1 cellular context compared by ENCODE assay signal in genomic region chr13:102707465-102707864, GRCh38.
TF ChIP-seq lines count a peak whose summit lies in the region.

No MANE protein-coding gene starts in this region.

TF ChIP-seq in IMR-90, 13 proteins besides CTCF, POLR2A, EP300 and RAD21:
- no peak for TF ChIP-seq MAFK (IDR thresholded peaks at IDR 0.05; ENCODE audit: low read depth, low read length)
- TF ChIP-seq CEBPB (IDR thresholded peaks at IDR 0.05; ENCODE audit: low read depth, low read length), result peak; percentile 33; the same call in 1 of the 2 replicates
- no peak for TF ChIP-seq ELK1 (IDR thresholded peaks at IDR 0.05; ENCODE audit: borderline replicate concordance, low read depth, low read length)
- no peak for TF ChIP-seq USF2 (IDR thresholded peaks at IDR 0.05; ENCODE audit: low read depth, low read length)
- TF ChIP-seq NFE2L2 (IDR thresholded peaks at IDR 0.05; ENCODE audit: low read depth, low read length), result no peak
- TF ChIP-seq FOS (IDR thresholded peaks at IDR 0.05; ENCODE audit: low read depth, low read length), result 0 out of 2 replicates have a peak, but pooled peaks have one; percentile 41
- no peak for TF ChIP-seq CHD1 (IDR thresholded peaks at IDR 0.05; ENCODE audit: low read depth, low read length)
- TF ChIP-seq BHLHE40 (IDR thresholded peaks at IDR 0.05; ENCODE audit: low read depth, low read length), result peak; percentile 78; the same call in 1 of the 2 replicates
- TF ChIP-seq SMC3 (IDR thresholded peaks at IDR 0.05; ENCODE audit: low read depth, low read length), result no peak
- TF ChIP-seq MAZ (IDR thresholded peaks at IDR 0.05; ENCODE audit: borderline replicate concordance, low read depth, low read length), result no peak
- TF ChIP-seq RFX5 (IDR thresholded peaks at IDR 0.05; ENCODE audit: low read depth, low read length), result no peak
- TF ChIP-seq MXI1 (IDR thresholded peaks at IDR 0.05; ENCODE audit: borderline replicate concordance, low read depth, low read length), result no peak
- TF ChIP-seq RCOR1 (IDR thresholded peaks at IDR 0.05; ENCODE audit: insufficient replicate concordance, low read length), result no peak
